Comparison of ENCODE assay signal across 21 cellular contexts in genomic region chr13:42849200-42849599, GRCh38.
A peak's percentile ranks its signal among the peaks of the same experiment; 100 is the strongest.
DNase-seq lines count a peak whose midpoint lies in the region; ATAC-seq, FAIRE-seq and TF ChIP-seq lines count a peak whose summit lies in the region.
"Had no signal": no experiment of that assay in that cellular context is flagged by ENCODE, and none has a peak within 500 bp of the region (broad histone marks: within the 10 kb centered on the region; RNA-seq: fewer than 3 reads in every experiment).

No MANE protein-coding gene starts in this region.

- H3K4me3 ChIP-seq in GM23338 = no peak overlapping the region
- H3K4me3 ChIP-seq: BLaER1 treated with 17β-estradiol and CSF1 and Interleukin-3, amounts not matched to agents 10 nM and 100 nM; GM12878; HAP-1 had no signal

- peaks cover 41% of the 10 kb centered on the region for H3K36me3 Mint-ChIP-seq in GM23338 (ENCODE audit: low read depth)
- peaks cover 2% of the 10 kb centered on the region for H3K36me3 Mint-ChIP-seq in chondrocyte (ENCODE audit: low read depth)
- H3K36me3 Mint-ChIP-seq in osteocyte (ENCODE audit: unreplicated experiment) = no peaks in the 10 kb centered on the region
- no peaks in the 10 kb centered on the region for H3K36me3 Mint-ChIP-seq in activated naive CD4-positive, alpha-beta T cell treated with anti-CD3 and anti-CD28 coated beads, Interleukin-2, amount 50 U/mL, for 72 hours
- H3K36me3 Mint-ChIP-seq: CD14-positive monocyte; CD8-positive, alpha-beta memory T cell had no signal

- H3K27me3 Mint-ChIP-seq in GM23338 (ENCODE audit: insufficient read depth, low read depth, poor library complexity) (no peaks in the 10 kb centered on the region), chondrocyte (ENCODE audit: low read depth) (no peaks in the 10 kb centered on the region), osteocyte (ENCODE audit: unreplicated experiment) (no peaks in the 10 kb centered on the region)

- DNase-seq in GM19239 (ENCODE audit: insufficient read length, low spot score) (no peak), GM23338 (ENCODE audit: low spot score) (no peak), chondrocyte (ENCODE audit: low spot score) (no peak), osteocyte (ENCODE audit: extremely low spot score, unreplicated experiment) (no peak), Ammon's horn (ENCODE audit: low spot score) (no peak), NCI-H1417 treated with DMSO at 0.1 percent for 48 hours (lab: John Stamatoyannopoulos, UW) (no peak)
- no peak for DNase-seq in activated naive CD4-positive, alpha-beta T cell treated with anti-CD3 and anti-CD28 coated beads, Interleukin-2, amount 50 U/mL, for 72 hours (ENCODE audit: low spot score in 2 of 2)
- no peak for DNase-seq in stimulated activated CD4-positive, alpha-beta T cell treated with anti-CD3 and anti-CD28 coated beads, Interleukin-2, amount 100 ng/mL, for 48 hours
- DNase-seq: BE2C; CD4-positive, alpha-beta T cell; CD8-positive, alpha-beta memory T cell; DMS 273 treated with DMSO at 0.1 percent for 48 hours; DMS79; EL; GDM1; HFFc6 had no signal

- H3K4me1 ChIP-seq in GM23338 (ENCODE audit: insufficient read depth) = peaks cover 10% of the 10 kb centered on the region
- H3K4me1 ChIP-seq: BE2C; BLaER1 treated with 17β-estradiol and CSF1 and Interleukin-3, amounts not matched to agents 10 nM and 100 nM; HAP-1 had no signal

- TF ChIP-seq CTCF in GM23338 (conservative IDR thresholded peaks at IDR 0.05; ENCODE audit: low read depth in 2 of 2) (no peak), chondrocyte (IDR thresholded peaks at IDR 0.05) (no peak), osteocyte (IDR thresholded peaks at IDR 0.05) (no peak)

- H3K4me2 ChIP-seq in GM23338 = no peak overlapping the region
- H3K4me2 ChIP-seq: BLaER1 treated with 17β-estradiol and CSF1 and Interleukin-3, amounts not matched to agents 10 nM and 100 nM had no signal

- no peak overlapping the region for H3K27ac ChIP-seq in GM23338 (ENCODE audit: low read depth)
- H3K27ac ChIP-seq: BLaER1 treated with 17β-estradiol and CSF1 and Interleukin-3, amounts not matched to agents 10 nM and 100 nM had no signal

- H3F3A ChIP-seq in GM23338 (replicated peaks; ENCODE audit: low read depth) = no peaks in the 10 kb centered on the region; the same call in 1 of the 2 replicates

- H3K27me3 ChIP-seq in GM23338 (ENCODE audit: insufficient read depth) = no peaks in the 10 kb centered on the region
- H3K27me3 ChIP-seq: BE2C; BLaER1 treated with 17β-estradiol and CSF1 and Interleukin-3, amounts not matched to agents 10 nM and 100 nM had no signal

- peak; percentile 35; the same call in 2 of the 3 replicates for ATAC-seq in GM23338
- ATAC-seq in activated naive CD4-positive, alpha-beta T cell treated with anti-CD3 and anti-CD28 coated beads, Interleukin-2, amount 50 U/mL, for 72 hours = no peak
- ATAC-seq: GM12878 had no signal

- H2AFZ ChIP-seq in GM23338 = no peak overlapping the region

- peaks cover 32% of the 10 kb centered on the region; the same call in 1 of the 2 replicates for H3K36me3 ChIP-seq in GM23338 (ENCODE audit: insufficient read depth)
- H3K36me3 ChIP-seq: BE2C; BLaER1 treated with 17β-estradiol and CSF1 and Interleukin-3, amounts not matched to agents 10 nM and 100 nM; HAP-1 had no signal

- peak; percentile 4 for FAIRE-seq in GM19239 (lab: Jason Lieb, UNC)
- FAIRE-seq: D721Med, GM12878 had no signal

- no peaks in the 10 kb centered on the region for H3K79me2 ChIP-seq in GM23338 (replicated peaks; ENCODE audit: insufficient read depth)

- H3K4me3 Mint-ChIP-seq in GM23338 = no peak overlapping the region
- H3K4me3 Mint-ChIP-seq in chondrocyte (ENCODE audit: unreplicated experiment) = no peak overlapping the region
- H3K4me3 Mint-ChIP-seq in osteocyte (ENCODE audit: unreplicated experiment) = no peak overlapping the region
- H3K4me3 Mint-ChIP-seq: CD14-positive monocyte; CD4-positive, alpha-beta T cell; CD8-positive, alpha-beta memory T cell; HFFc6 had no signal

- H3K9me3 Mint-ChIP-seq in GM23338 (no peaks in the 10 kb centered on the region), chondrocyte (ENCODE audit: low read depth) (peaks cover 8% of the 10 kb centered on the region), osteocyte (ENCODE audit: unreplicated experiment) (peaks cover 7% of the 10 kb centered on the region)
- H3K9me3 Mint-ChIP-seq in activated naive CD4-positive, alpha-beta T cell treated with anti-CD3 and anti-CD28 coated beads, Interleukin-2, amount 50 U/mL, for 72 hours = no peaks in the 10 kb centered on the region
- H3K9me3 Mint-ChIP-seq: CD4-positive, alpha-beta T cell; CD8-positive, alpha-beta memory T cell; HFFc6 had no signal

- peaks cover 11% of the 10 kb centered on the region; the same call in 1 of the 2 replicates for H4K20me1 ChIP-seq in GM23338 (replicated peaks; ENCODE audit: insufficient read depth)
- H4K20me1 ChIP-seq: BLaER1 treated with 17β-estradiol and CSF1 and Interleukin-3, amounts not matched to agents 10 nM and 100 nM had no signal

- H3K27ac Mint-ChIP-seq in GM23338 (peak overlapping the region; percentile 54; the same call in 1 of the 2 replicates), chondrocyte (ENCODE audit: unreplicated experiment) (peak overlapping the region; percentile 93), osteocyte (ENCODE audit: unreplicated experiment) (peak overlapping the region; percentile 86)
- no peak overlapping the region for H3K27ac Mint-ChIP-seq in activated naive CD4-positive, alpha-beta T cell treated with anti-CD3 and anti-CD28 coated beads, Interleukin-2, amount 50 U/mL, for 72 hours
- H3K27ac Mint-ChIP-seq: CD14-positive monocyte; CD4-positive, alpha-beta T cell; HFFc6 had no signal

- no peaks in the 10 kb centered on the region for H3K9me2 ChIP-seq in GM23338 (ENCODE audit: insufficient read depth)

- H3K4me1 Mint-ChIP-seq in GM23338 (peaks cover 10% of the 10 kb centered on the region; the same call in 2 of the 3 replicates), chondrocyte (ENCODE audit: low read depth) (peaks cover 26% of the 10 kb centered on the region), osteocyte (ENCODE audit: unreplicated experiment) (peaks cover 21% of the 10 kb centered on the region)
- H3K4me1 Mint-ChIP-seq: CD14-positive monocyte; CD8-positive, alpha-beta memory T cell had no signal

TF ChIP-seq in GM23338, 12 proteins besides CTCF, POLR2A, EP300 and RAD21 (continues in another document):
- TF ChIP-seq REST (IDR thresholded peaks at IDR 0.05; ENCODE audit: unreplicated experiment) (no peak), POLR2AphosphoS5 (IDR thresholded peaks at IDR 0.05; ENCODE audit: low read depth) (no peak; the same call in 1 of the 2 replicates), ZNF331 (CRISPR knock-in tag; IDR thresholded peaks at IDR 0.05; ENCODE audit: low read depth) (no peak)

Comparison
In these comparisons a context has a peak if more than half of its experiments do, and no peak if none do; other contexts are left out.
1. H3K27ac Mint-ChIP-seq: peak in GM23338 (single experiment), chondrocyte (single experiment) and osteocyte (single experiment); none in activated naive CD4-positive, alpha-beta T cell treated with anti-CD3 and anti-CD28 coated beads, Interleukin-2, amount 50 U/mL, for 72 hours (0 of 2).